In genomic region chrM:29-839, GRCh38 we compare ENCODE assay signal across 28 cellular contexts.
"Had no signal": no experiment of that assay in that cellular context is flagged by ENCODE, and none has a peak within 500 bp of the region (broad histone marks: within the 10 kb centered on the region; RNA-seq: fewer than 3 reads in every experiment).

No MANE protein-coding gene starts in this region.

- H3K36me3 ChIP-seq: neutrophil, pancreas, spleen, suprapubic skin, tibial artery, transverse colon, upper lobe of right lung, uterus had no signal

- H3K4me1 ChIP-seq: pancreas, psoas muscle, spleen, suprapubic skin, testis, tibial artery, transverse colon, upper lobe of right lung, uterus had no signal

- H3K27ac ChIP-seq: neutrophil, pancreas, psoas muscle, skin epidermis, spleen, suprapubic skin, testis, tibial artery, transverse colon, upper lobe of right lung, uterus had no signal

- H3K4me2 ChIP-seq: smooth muscle cell had no signal

- H3K4me3 ChIP-seq: pancreas, psoas muscle, skin epidermis, smooth muscle cell, spleen, suprapubic skin, testis, tibial artery, transverse colon, upper lobe of right lung, uterus had no signal

- DNase-seq: naive thymus-derived CD8-positive, alpha-beta T cell; nephron progenitor cell; nucleus accumbens; pancreas; psoas muscle; right cardiac atrium; spleen; stimulated activated CD4-positive, alpha-beta T cell treated with anti-CD3 and anti-CD28 coated beads, Interleukin-12 subunit alpha, Interleukin-12 subunit beta, amount 100 ng/mL, for 4 hours; stimulated activated CD4-positive, alpha-beta T cell treated with anti-CD3 and anti-CD28 coated beads, Interleukin-1b, Interleukin-23, amount 100 ng/mL, for 48 hours; stimulated activated CD4-positive, alpha-beta T cell treated with anti-CD3 and anti-CD28 coated beads, Interleukin-4, amount 100 ng/mL, for 1 hour; stimulated activated CD4-positive, alpha-beta T cell treated with anti-CD3 and anti-CD28 coated beads, Interleukin-4, amount 100 ng/mL, for 4 hours; stimulated activated CD8-positive, alpha-beta memory T cell treated with anti-CD3 and anti-CD28 coated beads, Interleukin-4, amount 100 ng/mL, for 48 hours; stimulated activated naive CD4-positive, alpha-beta T cell; stimulated activated naive CD8-positive, alpha-beta T cell treated with anti-CD3 and anti-CD28 coated beads, Interleukin-15, amount 100 ng/mL, for 72 hours; stimulated activated naive CD8-positive, alpha-beta T cell treated with anti-CD3 and anti-CD28 coated beads, Interleukin-15, Interleukin-2, amounts not matched to agents 100 U/mL and 50 U/mL, for 24 hours; substantia nigra; testis; tibial artery; transverse colon; upper lobe of right lung; uterus had no signal

- H3K27me3 ChIP-seq: neutrophil, pancreas, spleen, suprapubic skin, testis, tibial artery, transverse colon, upper lobe of right lung, uterus had no signal

- FAIRE-seq: pancreas had no signal

- ATAC-seq: naive thymus-derived CD8-positive, alpha-beta T cell; natural killer cell treated with Interleukin-12 subunit alpha and Interleukin-12 subunit beta and Interleukin-15 and Interleukin-18, amount 100 ng/mL, for 72 hours; pancreas; psoas muscle; right cardiac atrium; sciatic nerve; stimulated activated memory B cell treated with anti-CD40 and anti-IgM and Interleukin-4, amounts not matched to agents 10 μg/mL and 1 μg/mL and 100 μg/mL, for 72 hours; stimulated activated naive CD8-positive, alpha-beta T cell treated with anti-CD3 and anti-CD28 coated beads, Interleukin-15, amount 100 ng/mL, for 72 hours; stimulated activated naive CD8-positive, alpha-beta T cell treated with anti-CD3 and anti-CD28 coated beads, Interleukin-15, Interleukin-2, amounts not matched to agents 100 U/mL and 50 U/mL, for 24 hours; upper lobe of right lung had no signal

- H3K9me3 ChIP-seq: neutrophil, pancreas, psoas muscle, spleen, suprapubic skin, testis, tibial artery, transverse colon, upper lobe of right lung, uterus had no signal
